9 cellular contexts compared by ENCODE assay signal in genomic region chr3:63976166-63976861, GRCh38. TPM values are rescaled to one million over a fixed set of nuclear protein-coding genes. Genes with fewer than 3 reads are reported as not detected.
DNase-seq lines count a peak whose midpoint lies in the region; ATAC-seq and TF ChIP-seq lines count a peak whose summit lies in the region.
"Had no signal": no experiment of that assay in that cellular context is flagged by ENCODE, and none has a peak within 500 bp of the region (broad histone marks: within the 10 kb centered on the region; RNA-seq: fewer than 3 reads in every experiment).

No MANE protein-coding gene starts in this region.

- no peaks in the 10 kb centered on the region for H3K27me3 ChIP-seq in PC-9 (ENCODE audit: insufficient read depth, low read depth)

- BruUV-seq in PC-9 (replicated peaks; lab: Mats Ljungman, UMichigan) = no TSS peak

- H3F3A ChIP-seq in PC-9 (ENCODE audit: insufficient read depth, low read depth) = 0 out of 2 replicates have a peak, but pooled peaks cover 4% of the 10 kb centered on the region

- H4K20me1 ChIP-seq in PC-9 (ENCODE audit: insufficient read depth) = no peaks in the 10 kb centered on the region

- intact Hi-C loops in PC-9 (cut with micrococcal nuclease; ENCODE audit: unreplicated experiment) = loop anchor here (5.0 kb wide), 1 partner anchor 64 kb away; the partner anchor contains the start of gene SCAANT1

- POLR2A ChIA-PET in PC-9 (lab: Charles Lee; ENCODE audit: unreplicated experiment) = interaction anchor here (0.6 to 0.7 kb wide), 2 partner anchors 121 to 638 kb away, joined by 3 to 5 read pairs; no protein-coding TSS in a partner anchor

- H2AFZ ChIP-seq in PC-9 = no peak overlapping the region

- no peak for TF ChIP-seq CTCF in PC-9 (conservative IDR thresholded peaks at IDR 0.05)

- H3K36me3 ChIP-seq in PC-9 (ENCODE audit: low read depth) = no peaks in the 10 kb centered on the region

- no peaks in the 10 kb centered on the region for H3K9me2 ChIP-seq in PC-9 (ENCODE audit: insufficient read depth)

- peak overlapping the region; percentile 18; the same call in 1 of the 2 replicates for H3K4me2 ChIP-seq in PC-9

- H3K9me3 ChIP-seq in PC-9 (ENCODE audit: insufficient read depth, low read depth) = no peaks in the 10 kb centered on the region

- no peak for ATAC-seq in HG03457 (IDR thresholded peaks at IDR 0.05; ENCODE audit: unreplicated experiment)

- CTCF ChIA-PET in PC-9 (lab: Charles Lee) = no interaction called here

- no peak overlapping the region for H3K4me3 ChIP-seq in PC-9

- H3K27ac ChIP-seq in PC-9 = no peak overlapping the region

- DNase-seq in ELR (ENCODE audit: low read depth) (peak; percentile 93), PC-9 (peak in 1 of 2 experiments; percentile 79), fibroblast of gingiva (ENCODE audit: low read depth) (peak; percentile 96), renal cortical epithelial cell (ENCODE audit: low read depth) (peak; percentile 91), NCI-H2107 treated with DMSO at 0.1 percent for 48 hours (lab: John Stamatoyannopoulos, UW; ENCODE audit: unreplicated experiment) (no peak), C1 segment of cervical spinal cord (lab: John Stamatoyannopoulos, UW) (no peak), GOT3 (lab: John Stamatoyannopoulos, UW) (no peak)
- DNase-seq: stimulated activated naive CD4-positive, alpha-beta T cell treated with Interleukin-2 at 50 U/mL for 16 hours had no signal

- H3K79me2 ChIP-seq in PC-9 (ENCODE audit: low read depth) = peaks cover 16% of the 10 kb centered on the region

- peaks cover 16% of the 10 kb centered on the region for H3K4me1 ChIP-seq in PC-9 (replicated peaks; ENCODE audit: insufficient read depth)

RNA-seq across cellular contexts. Expression of gene PSMD6, which starts 47.0 kb away (rescaled TPM):
- 52.0 and 68.8 TPM in 2 replicates for total RNA-seq in PC-9 (2021)
- total RNA-seq in renal cortical epithelial cell = 113 and 124 TPM in 2 replicates

Comparison
In these comparisons a context has a peak if more than half of its experiments do, and no peak if none do; other contexts are left out.
1. DNase-seq: peak in ELR (single experiment), fibroblast of gingiva (single experiment) and renal cortical epithelial cell (single experiment); none in NCI-H2107 treated with DMSO at 0.1 percent for 48 hours (single experiment), C1 segment of cervical spinal cord (0 of 14) and GOT3 (single experiment).